ENCODE assay signal across 13 cellular contexts in genomic region chr17:31917065-31917529, GRCh38. TPM values are rescaled to one million over a fixed set of nuclear protein-coding genes. Genes with fewer than 3 reads are reported as not detected.
DNase-seq lines count a peak whose midpoint lies in the region; ATAC-seq and TF ChIP-seq lines count a peak whose summit lies in the region.
"Had no signal": no experiment of that assay in that cellular context is flagged by ENCODE, and none has a peak within 500 bp of the region (broad histone marks: within the 10 kb centered on the region; RNA-seq: fewer than 3 reads in every experiment).

No MANE protein-coding gene starts in this region.

- H3K9me3 Mint-ChIP-seq in mesothelial cell of epicardium: no peaks in the 10 kb centered on the region

- no peaks in the 10 kb centered on the region for H3K27me3 Mint-ChIP-seq in mesothelial cell of epicardium (ENCODE audit: low read depth)

- H3K27ac ChIP-seq in foreskin keratinocyte (peak overlapping the region; percentile 34), psoas muscle (no peak overlapping the region), tibial artery (no peak overlapping the region)
- H3K27ac ChIP-seq: BLaER1 treated with 17β-estradiol and CSF1 and Interleukin-3, amounts not matched to agents 10 nM and 100 nM had no signal

- H3K4me1 Mint-ChIP-seq in mesothelial cell of epicardium: no peaks in the 10 kb centered on the region

- no peak overlapping the region for H3K27ac Mint-ChIP-seq in mesothelial cell of epicardium
- H3K27ac Mint-ChIP-seq: activated naive CD8-positive, alpha-beta T cell had no signal

- TF ChIP-seq CTCF in foreskin keratinocyte (conservative IDR thresholded peaks at IDR 0.05) (peak; percentile 7), psoas muscle (IDR thresholded peaks at IDR 0.05) (no peak), mesothelial cell of epicardium (IDR thresholded peaks at IDR 0.05; ENCODE audit: unreplicated experiment) (no peak), tibial artery (IDR thresholded peaks at IDR 0.05) (no peak)

- H3K4me3 ChIP-seq in psoas muscle (peak overlapping the region; percentile 36), tibial artery (no peak overlapping the region)
- H3K4me3 ChIP-seq: BLaER1 treated with 17β-estradiol and CSF1 and Interleukin-3, amounts not matched to agents 10 nM and 100 nM had no signal

- no peak overlapping the region for H3K4me3 Mint-ChIP-seq in mesothelial cell of epicardium
- H3K4me3 Mint-ChIP-seq: activated naive CD8-positive, alpha-beta T cell had no signal

- intact Hi-C loops in psoas muscle (cut with DNase I): no loop called here
- intact Hi-C loops in tibial artery (cut with DNase I; ENCODE audit: low total_unique reads): no loop called here

- H3K4me1 ChIP-seq in foreskin keratinocyte (peaks cover 7% of the 10 kb centered on the region), psoas muscle (no peaks in the 10 kb centered on the region), tibial artery (peaks cover 0 to 7% (median 3%) of the 10 kb centered on the region in 4 donors)

- no peaks in the 10 kb centered on the region for H3K9me3 ChIP-seq in psoas muscle
- no peaks in the 10 kb centered on the region for H3K9me3 ChIP-seq in tibial artery
- H3K9me3 ChIP-seq: SK-N-SH had no signal

- DNase-seq in GM03348 (ENCODE audit: low spot score): peak; percentile 31
- peak; percentile 11 for DNase-seq in RPMI8226
- DNase-seq in foreskin keratinocyte: no peak
- DNase-seq in psoas muscle: no peak
- no peak for DNase-seq in mesothelial cell of epicardium (ENCODE audit: low spot score in 2 of 2, unreplicated experiment in 2 of 2)
- DNase-seq in tibial artery: no peak
- DNase-seq in HK-2 (ENCODE audit: unreplicated experiment): no peak
- DNase-seq: hippocampal formation, NCI-H1105 treated with DMSO at 0.1 percent for 48 hours, SK-N-SH had no signal

- no peaks in the 10 kb centered on the region for H3K27me3 ChIP-seq in foreskin keratinocyte
- peaks cover 0 to 36% (median 5%) of the 10 kb centered on the region in 3 donors for H3K27me3 ChIP-seq in psoas muscle (ENCODE audit: insufficient read depth in 3 of 3, low read length in 2 of 3)
- peaks cover 4 to 21% of the 10 kb centered on the region in 2 donors for H3K27me3 ChIP-seq in tibial artery
- H3K27me3 ChIP-seq: BLaER1 treated with 17β-estradiol and CSF1 and Interleukin-3, amounts not matched to agents 10 nM and 100 nM had no signal

- 15 to 24% (median 18%) methylated on average over 26 to 44 of the region's 45 CpGs for WGBS in psoas muscle, 3 donors

- ATAC-seq in foreskin keratinocyte (peak; percentile 41), psoas muscle (peak in 2 of 4 donors; percentile 53 to 56), HG02973 (IDR thresholded peaks at IDR 0.05; ENCODE audit: unreplicated experiment) (no peak)

- H3K36me3 ChIP-seq in psoas muscle (ENCODE audit: insufficient read depth in 1 of 2, low read depth in 1 of 2) (no peaks in the 10 kb centered on the region), tibial artery (no peaks in the 10 kb centered on the region)

- no peaks in the 10 kb centered on the region for H3K36me3 Mint-ChIP-seq in mesothelial cell of epicardium
- H3K36me3 Mint-ChIP-seq: activated naive CD8-positive, alpha-beta T cell had no signal

RNA-seq across cellular contexts. Expression of gene UTP6, which starts 15.6 kb away (rescaled TPM):
- 56.2 and 56.6 TPM in 2 replicates for total RNA-seq in foreskin keratinocyte
- polyA plus RNA-seq in foreskin keratinocyte: 67.3 and 71.4 TPM in 2 replicates
- 10 to 100 TPM; 31.3 to 44.5 (median 40.3) TPM for total RNA-seq in psoas muscle
- polyA plus RNA-seq in psoas muscle: 10 to 100 TPM; 38.7 to 74.6 (median 42.7) TPM
- 70.9 to 76.0 TPM (median 72.4 TPM) in 3 replicates for total RNA-seq in mesothelial cell of epicardium

RNA-seq across cellular contexts. Expression of gene SUZ12, which starts 19.7 kb away (rescaled TPM):
- total RNA-seq in foreskin keratinocyte: 29.9 and 34.7 TPM in 2 replicates
- 6.5 and 8.8 TPM in 2 replicates for polyA plus RNA-seq in foreskin keratinocyte
- 10 to 100 TPM in 1 of 4 donors, 1 to 10 TPM in 3; 9.1 to 11.2 (median 9.8) TPM for total RNA-seq in psoas muscle
- polyA plus RNA-seq in psoas muscle: 10 to 100 TPM in 1 of 3 donors, 1 to 10 TPM in 2; 4.7 to 11.5 (median 6.3) TPM
- total RNA-seq in mesothelial cell of epicardium: 27.8 to 30.3 TPM (median 29.5 TPM) in 3 replicates

RNA-seq across cellular contexts. Expression of gene COPRS, which starts 58.1 kb away (rescaled TPM):
- total RNA-seq in foreskin keratinocyte (53.9 and 55.7 TPM in 2 replicates), psoas muscle (10 to 100 TPM; 35.2 to 54.5 (median 39.4) TPM), mesothelial cell of epicardium (27.6 to 29.4 TPM (median 28.4 TPM) in 3 replicates)
- polyA plus RNA-seq in foreskin keratinocyte (71.6 and 75.1 TPM in 2 replicates), psoas muscle (100 to 1,000 TPM in 1 of 3 donors, 10 to 100 TPM in 2; 55.5 to 109 (median 75.3) TPM)

Comparison
In these comparisons a context has a peak if more than half of its experiments do, and no peak if none do; other contexts are left out.
1. DNase-seq: peak in GM03348 (single experiment) and RPMI8226 (single experiment); none in foreskin keratinocyte (0 of 2), psoas muscle (0 of 2), mesothelial cell of epicardium (0 of 2), tibial artery (0 of 2) and HK-2 (single experiment).